In the genomic region with DNA sequence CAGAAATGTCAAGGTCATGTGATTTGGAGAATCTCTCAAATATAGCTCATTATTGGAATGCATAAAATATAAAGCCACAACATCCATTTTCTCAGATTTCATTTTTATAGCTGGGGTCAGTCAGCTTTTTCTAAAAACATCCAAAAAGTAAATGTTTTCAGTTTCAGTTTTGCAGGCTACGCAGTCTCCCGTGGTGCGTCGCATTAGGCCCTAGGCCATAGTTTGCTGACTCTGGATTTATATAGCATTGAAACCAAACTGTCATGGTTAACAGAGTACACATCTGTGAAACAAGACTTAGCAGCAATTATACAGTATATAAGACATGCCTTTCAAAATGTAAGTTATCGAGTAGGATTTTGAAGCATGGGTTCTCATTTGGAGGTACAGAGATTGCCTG, we compare ENCODE assay signal across 15 cellular contexts.
DNase-seq lines count a peak whose midpoint lies in the region; ATAC-seq and TF ChIP-seq lines count a peak whose summit lies in the region.
"Had no signal": no experiment of that assay in that cellular context is flagged by ENCODE, and none has a peak within 500 bp of the region (broad histone marks: within the 10 kb centered on the region; RNA-seq: fewer than 3 reads in every experiment).

No MANE protein-coding gene starts in this region.

- ATAC-seq in GM18498 (IDR thresholded peaks at IDR 0.05; ENCODE audit: unreplicated experiment) (peak; percentile 98), GM21423 (IDR thresholded peaks at IDR 0.05; ENCODE audit: unreplicated experiment) (peak; percentile 84), HG03060 (IDR thresholded peaks at IDR 0.05; ENCODE audit: low read depth, unreplicated experiment) (peak; percentile 96), RWPE2 (ENCODE audit: low read depth) (no peak), GM19467 (IDR thresholded peaks at IDR 0.05; ENCODE audit: unreplicated experiment) (no peak)

- no peak for TF ChIP-seq EP300 in tibial nerve (IDR thresholded peaks at IDR 0.05)

- 78 to 83% methylated on average over 5 of the region's 5 CpGs for WGBS in tibial nerve, 2 donors

- no peak for DNase-seq in RWPE2 (ENCODE audit: low spot score)
- DNase-seq in stimulated activated CD4-positive, alpha-beta T cell treated with anti-CD3 and anti-CD28 coated beads, Interleukin-2, amount 100 ng/mL, for 48 hours: no peak
- DNase-seq in nucleus accumbens (lab: John Stamatoyannopoulos, UW): no peak
- no peak for DNase-seq in tibial nerve (ENCODE audit: low spot score in 2 of 2)
- DNase-seq: activated CD8-positive, alpha-beta memory T cell treated with anti-CD3 and anti-CD28 coated beads, Interleukin-2, amount 50 U/mL, for 4 hours; mucosa of descending colon; NCI-H1417 treated with DMSO at 0.1 percent for 48 hours; NCI-H526; stimulated activated CD4-positive, alpha-beta T cell treated with anti-CD3 and anti-CD28 coated beads, Interleukin-1b, Interleukin-23, amount 100 ng/mL, for 48 hours; stimulated activated naive CD4-positive, alpha-beta T cell had no signal

- H3K36me3 ChIP-seq in RWPE2 (ENCODE audit: low read depth) (no peaks in the 10 kb centered on the region), tibial nerve (no peaks in the 10 kb centered on the region)
- H3K36me3 ChIP-seq: prostate gland had no signal

- TF ChIP-seq CTCF in RWPE2 (IDR thresholded peaks at IDR 0.05; ENCODE audit: poor library complexity, severe bottlenecking) (no peak), tibial nerve (IDR thresholded peaks at IDR 0.05) (no peak)

- TF ChIP-seq POLR2A in tibial nerve (IDR thresholded peaks at IDR 0.05): no peak

- no peaks in the 10 kb centered on the region for H3K27me3 ChIP-seq in RWPE2 (ENCODE audit: insufficient read depth, poor library complexity, severe bottlenecking)
- H3K27me3 ChIP-seq in tibial nerve: no peaks in the 10 kb centered on the region

- no peak overlapping the region for H3K4me3 ChIP-seq in RWPE2 (ENCODE audit: severe bottlenecking)
- H3K4me3 ChIP-seq in tibial nerve: no peak overlapping the region
- H3K4me3 ChIP-seq: mucosa of descending colon, prostate gland had no signal

- peak overlapping the region; percentile 35 for H3K27ac ChIP-seq in RWPE2 (ENCODE audit: poor library complexity, severe bottlenecking)
- no peak overlapping the region for H3K27ac ChIP-seq in tibial nerve
- H3K27ac ChIP-seq: prostate gland had no signal

- H3K4me1 ChIP-seq in RWPE2 (ENCODE audit: insufficient read depth, poor library complexity, severe bottlenecking): peaks cover 13% of the 10 kb centered on the region
- no peaks in the 10 kb centered on the region for H3K4me1 ChIP-seq in tibial nerve
- H3K4me1 ChIP-seq: prostate gland had no signal

- H3K9me3 ChIP-seq in RWPE2 (ENCODE audit: severe bottlenecking) (no peaks in the 10 kb centered on the region), tibial nerve (peaks cover 0 to 8% (median under 1%) of the 10 kb centered on the region in 4 donors)
- H3K9me3 ChIP-seq: mucosa of descending colon, prostate gland had no signal

Comparison
In these comparisons a context has a peak if more than half of its experiments do, and no peak if none do; other contexts are left out.
1. ATAC-seq: peak in GM18498 (single experiment), GM21423 (single experiment) and HG03060 (single experiment); none in RWPE2 (single experiment) and GM19467 (single experiment).